Comparison of ENCODE assay signal across 18 cellular contexts in the genomic region with DNA sequence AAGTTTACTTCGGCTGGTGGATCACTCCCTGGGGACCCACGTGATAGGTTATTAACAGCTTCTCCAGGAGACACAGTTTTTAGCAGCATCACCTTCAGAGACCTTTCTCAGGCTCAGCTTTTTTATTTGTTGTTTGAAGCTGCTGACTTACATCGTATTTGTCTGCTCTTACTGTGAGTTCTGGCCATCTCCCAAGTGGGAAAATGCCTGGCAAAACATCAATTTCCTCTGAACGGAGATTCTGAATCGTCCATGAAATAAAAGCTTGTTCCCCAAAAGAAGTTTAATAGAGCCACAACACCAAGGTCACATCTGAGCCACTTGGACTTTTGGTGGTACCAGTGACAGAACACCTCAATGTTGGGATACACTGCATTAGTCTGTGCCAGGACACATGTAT.
"Had no signal": no experiment of that assay in that cellular context is flagged by ENCODE, and none has a peak within 500 bp of the region (broad histone marks: within the 10 kb centered on the region; RNA-seq: fewer than 3 reads in every experiment).

No MANE protein-coding gene starts in this region.

- H3K36me3 Mint-ChIP-seq: naive thymus-derived CD4-positive, alpha-beta T cell; stimulated activated memory B cell treated with anti-CD40 and anti-IgM and Interleukin-4, amounts not matched to agents 10 μg/mL and 1 μg/mL and 100 μg/mL, for 72 hours had no signal

- H3K36me3 ChIP-seq: heart left ventricle, neutrophil, right lobe of liver, tibial nerve, upper lobe of right lung, vagina had no signal

- ATAC-seq: esophagus mucosa; heart left ventricle; left lobe of liver; naive thymus-derived CD4-positive, alpha-beta T cell; psoas muscle; right lobe of liver; stimulated activated memory B cell treated with anti-CD40 and anti-IgM and Interleukin-4, amounts not matched to agents 10 μg/mL and 1 μg/mL and 100 μg/mL, for 72 hours; upper lobe of right lung had no signal

- H3K4me3 Mint-ChIP-seq: endodermal cell; naive thymus-derived CD4-positive, alpha-beta T cell; stimulated activated memory B cell treated with anti-CD40 and anti-IgM and Interleukin-4, amounts not matched to agents 10 μg/mL and 1 μg/mL and 100 μg/mL, for 72 hours; stimulated activated naive CD8-positive, alpha-beta T cell treated with anti-CD3 and anti-CD28 coated beads, Interleukin-15, Interleukin-2, amounts not matched to agents 100 ng/mL and 50 ng/mL, for 24 hours had no signal

- H3K9me3 ChIP-seq: heart left ventricle, neutrophil, psoas muscle, right lobe of liver, tibial nerve, upper lobe of right lung, vagina had no signal

- H3K4me1 ChIP-seq: psoas muscle, right lobe of liver, upper lobe of right lung, vagina had no signal

- H3K27ac ChIP-seq: heart left ventricle, neutrophil, psoas muscle, right lobe of liver, tibial nerve, upper lobe of right lung, vagina had no signal

- H3K9me3 Mint-ChIP-seq: endodermal cell; stimulated activated naive CD8-positive, alpha-beta T cell treated with anti-CD3 and anti-CD28 coated beads, Interleukin-15, Interleukin-2, amounts not matched to agents 100 ng/mL and 50 ng/mL, for 24 hours had no signal

- H3K4me3 ChIP-seq: heart left ventricle, psoas muscle, right lobe of liver, tibial nerve, upper lobe of right lung, vagina had no signal

- DNase-seq: endodermal cell; foreskin melanocyte; heart left ventricle; hippocampal formation; mammary epithelial cell; naive thymus-derived CD4-positive, alpha-beta T cell; psoas muscle; retina; right lobe of liver; stimulated activated CD4-positive, alpha-beta T cell treated with anti-CD3 and anti-CD28 coated beads, Interleukin-4, amount 100 ng/mL, for 1 hour; upper lobe of right lung had no signal

- H3K27me3 ChIP-seq: neutrophil, right lobe of liver, vagina had no signal

- H3K27ac Mint-ChIP-seq: endodermal cell; naive thymus-derived CD4-positive, alpha-beta T cell; stimulated activated memory B cell treated with anti-CD40 and anti-IgM and Interleukin-4, amounts not matched to agents 10 μg/mL and 1 μg/mL and 100 μg/mL, for 72 hours; stimulated activated naive CD8-positive, alpha-beta T cell treated with anti-CD3 and anti-CD28 coated beads, Interleukin-15, Interleukin-2, amounts not matched to agents 100 ng/mL and 50 ng/mL, for 24 hours had no signal

- H3K4me1 Mint-ChIP-seq: endodermal cell; naive thymus-derived CD4-positive, alpha-beta T cell; stimulated activated memory B cell treated with anti-CD40 and anti-IgM and Interleukin-4, amounts not matched to agents 10 μg/mL and 1 μg/mL and 100 μg/mL, for 72 hours had no signal
